ENCODE assay signal across 8 cellular contexts in genomic region chr1:155195201-155196102, GRCh38. TPM values are rescaled to one million over a fixed set of nuclear protein-coding genes. Genes with fewer than 3 reads are reported as not detected.
DNase-seq lines count a peak whose midpoint lies in the region; ATAC-seq and TF ChIP-seq lines count a peak whose summit lies in the region.

No MANE protein-coding gene starts in this region.

- H3K27me3 Mint-ChIP-seq in activated CD8-positive, alpha-beta memory T cell treated with anti-CD3 and anti-CD28 coated beads, Interleukin-2, amount 10 ng/mL, durations not matched to agents 7 days and 5 days, result no peaks in the 10 kb centered on the region
- H3K27me3 Mint-ChIP-seq in activated naive CD8-positive, alpha-beta T cell treated with anti-CD3 and anti-CD28 coated beads, Interleukin-2, amount 10 ng/mL, durations not matched to agents 7 days and 5 days, result no peaks in the 10 kb centered on the region

- peak overlapping the region; percentile 97 for H3K27ac ChIP-seq in iPS-20b (ENCODE audit: low read length)
- H3K27ac ChIP-seq in tibial artery, result peak overlapping the region; percentile 82 to 83

- H3K36me3 ChIP-seq in iPS-20b (ENCODE audit: insufficient read depth, low read depth, low read length), result peaks cover 48% of the 10 kb centered on the region
- peaks cover 0 to 27% (median 18%) of the 10 kb centered on the region in 3 donors for H3K36me3 ChIP-seq in tibial artery

- TF ChIP-seq CTCF in tibial artery (IDR thresholded peaks at IDR 0.05), result no peak

- intact Hi-C loops in tibial artery (cut with DNase I; ENCODE audit: low total_unique reads), result no loop called here

- peak overlapping the region; percentile 99 for H3K9ac ChIP-seq in iPS-20b (ENCODE audit: low read depth, low read length)

- ATAC-seq in activated CD8-positive, alpha-beta memory T cell treated with anti-CD3 and anti-CD28 coated beads, Interleukin-2, amount 10 ng/mL, durations not matched to agents 7 days and 5 days, result no peak
- ATAC-seq in activated naive CD8-positive, alpha-beta T cell treated with anti-CD3 and anti-CD28 coated beads, Interleukin-2, amount 10 ng/mL, durations not matched to agents 7 days and 5 days (ENCODE audit: low read depth), result no peak
- ATAC-seq in HG03439 (IDR thresholded peaks at IDR 0.05; ENCODE audit: unreplicated experiment), result no peak

- H3K4me3 Mint-ChIP-seq in activated CD8-positive, alpha-beta memory T cell treated with anti-CD3 and anti-CD28 coated beads, Interleukin-2, amount 10 ng/mL, durations not matched to agents 7 days and 5 days, result peak overlapping the region; percentile 61
- H3K4me3 Mint-ChIP-seq in activated naive CD8-positive, alpha-beta T cell treated with anti-CD3 and anti-CD28 coated beads, Interleukin-2, amount 10 ng/mL, durations not matched to agents 7 days and 5 days, result peak overlapping the region; percentile 73

- H3K4me1 ChIP-seq in iPS-20b (ENCODE audit: insufficient read depth, low read length) (peaks cover 19% of the 10 kb centered on the region), tibial artery (peaks cover 0 to 36% (median 28%) of the 10 kb centered on the region in 4 donors)

- peak overlapping the region; percentile 71 for H3K27ac Mint-ChIP-seq in activated CD8-positive, alpha-beta memory T cell treated with anti-CD3 and anti-CD28 coated beads, Interleukin-2, amount 10 ng/mL, durations not matched to agents 7 days and 5 days
- H3K27ac Mint-ChIP-seq in activated naive CD8-positive, alpha-beta T cell treated with anti-CD3 and anti-CD28 coated beads, Interleukin-2, amount 10 ng/mL, durations not matched to agents 7 days and 5 days, result peak overlapping the region; percentile 74

- H3K36me3 Mint-ChIP-seq in activated CD8-positive, alpha-beta memory T cell treated with anti-CD3 and anti-CD28 coated beads, Interleukin-2, amount 10 ng/mL, durations not matched to agents 7 days and 5 days, result no peaks in the 10 kb centered on the region
- H3K36me3 Mint-ChIP-seq in activated naive CD8-positive, alpha-beta T cell treated with anti-CD3 and anti-CD28 coated beads, Interleukin-2, amount 10 ng/mL, durations not matched to agents 7 days and 5 days, result no peaks in the 10 kb centered on the region

- H3K9me3 ChIP-seq in iPS-20b (ENCODE audit: insufficient read depth, low read depth, low read length) (no peaks in the 10 kb centered on the region), tibial artery (no peaks in the 10 kb centered on the region)

- H3K4me3 ChIP-seq in iPS-20b (ENCODE audit: low read length) (peak overlapping the region; percentile 99), tibial artery (peak overlapping the region; percentile 54 to 77)

- POLR2A ChIA-PET in activated naive CD8-positive, alpha-beta T cell treated with anti-CD3 and anti-CD28 coated beads, Interleukin-2, amount 10 ng/mL, durations not matched to agents 7 days and 5 days (lab: Charles Lee), result interaction anchor here (0.6 to 3.5 kb wide), 13 partner anchors 8 to 862 kb away, joined by 3 to 78 read pairs (median 9); partner anchors contain the start of genes KRTCAP2, MTX1, SCAMP3 and THBS3

- DNase-seq in activated CD8-positive, alpha-beta memory T cell treated with anti-CD3 and anti-CD28 coated beads, Interleukin-2, amount 10 ng/mL, durations not matched to agents 7 days and 5 days, result no peak
- DNase-seq in activated CD8-positive, alpha-beta memory T cell treated with anti-CD3 and anti-CD28 coated beads, Interleukin-2, amount 50 U/mL, for 4 hours, result no peak
- no peak for DNase-seq in activated naive CD8-positive, alpha-beta T cell treated with anti-CD3 and anti-CD28 coated beads, Interleukin-2, amount 10 ng/mL, durations not matched to agents 7 days and 5 days
- no peak for DNase-seq in tibial artery
- DNase-seq in stimulated activated CD8-positive, alpha-beta memory T cell treated with anti-CD3 and anti-CD28 coated beads, Interleukin-4, amount 100 ng/mL, for 48 hours, result no peak
- DNase-seq in OCI-M1 (lab: John Stamatoyannopoulos, UW), result no peak

- CTCF ChIA-PET in activated CD8-positive, alpha-beta memory T cell treated with anti-CD3 and anti-CD28 coated beads, Interleukin-2, amount 10 ng/mL, durations not matched to agents 7 days and 5 days (lab: Charles Lee), result interaction anchor here (0.8 to 6.5 kb wide), 14 partner anchors 7 to 145 kb away, joined by 3 to 117 read pairs (median 6); partner anchors contain the start of genes ADAM15, KRTCAP2, MTX1 and THBS3

- H3K27me3 ChIP-seq in iPS-20b (ENCODE audit: insufficient read depth, low read length) (no peaks in the 10 kb centered on the region), tibial artery (no peaks in the 10 kb centered on the region)

- peaks cover 29% of the 10 kb centered on the region for H3K4me1 Mint-ChIP-seq in activated CD8-positive, alpha-beta memory T cell treated with anti-CD3 and anti-CD28 coated beads, Interleukin-2, amount 10 ng/mL, durations not matched to agents 7 days and 5 days
- H3K4me1 Mint-ChIP-seq in activated naive CD8-positive, alpha-beta T cell treated with anti-CD3 and anti-CD28 coated beads, Interleukin-2, amount 10 ng/mL, durations not matched to agents 7 days and 5 days, result peaks cover 27% of the 10 kb centered on the region

- no peaks in the 10 kb centered on the region for H3K9me3 Mint-ChIP-seq in activated CD8-positive, alpha-beta memory T cell treated with anti-CD3 and anti-CD28 coated beads, Interleukin-2, amount 10 ng/mL, durations not matched to agents 7 days and 5 days (ENCODE audit: low read depth)
- no peaks in the 10 kb centered on the region for H3K9me3 Mint-ChIP-seq in activated naive CD8-positive, alpha-beta T cell treated with anti-CD3 and anti-CD28 coated beads, Interleukin-2, amount 10 ng/mL, durations not matched to agents 7 days and 5 days

RNA-seq across cellular contexts. Expression of gene THBS3, which starts 12.2 kb away (rescaled TPM):
- 10 to 100 TPM; 14.3 to 23.5 TPM for total RNA-seq in activated CD8-positive, alpha-beta memory T cell treated with anti-CD3 and anti-CD28 coated beads, Interleukin-2, amount 10 ng/mL, durations not matched to agents 7 days and 5 days
- total RNA-seq in activated naive CD8-positive, alpha-beta T cell treated with anti-CD3 and anti-CD28 coated beads, Interleukin-2, amount 10 ng/mL, durations not matched to agents 7 days and 5 days, result 10 to 100 TPM; 25.1 to 26.3 TPM

RNA-seq across cellular contexts. Expression of gene MTX1, which starts 13.0 kb away (rescaled TPM):
- total RNA-seq in activated CD8-positive, alpha-beta memory T cell treated with anti-CD3 and anti-CD28 coated beads, Interleukin-2, amount 10 ng/mL, durations not matched to agents 7 days and 5 days, result 10 to 100 TPM; 39.0 to 48.6 TPM
- total RNA-seq in activated naive CD8-positive, alpha-beta T cell treated with anti-CD3 and anti-CD28 coated beads, Interleukin-2, amount 10 ng/mL, durations not matched to agents 7 days and 5 days, result 10 to 100 TPM; 31.5 to 31.7 TPM

RNA-seq across cellular contexts. Expression of gene TRIM46, which starts 21.8 kb away (rescaled TPM):
- 10 to 100 TPM; 11.2 to 16.1 TPM for total RNA-seq in activated CD8-positive, alpha-beta memory T cell treated with anti-CD3 and anti-CD28 coated beads, Interleukin-2, amount 10 ng/mL, durations not matched to agents 7 days and 5 days
- 10 to 100 TPM; 12.4 to 13.4 TPM for total RNA-seq in activated naive CD8-positive, alpha-beta T cell treated with anti-CD3 and anti-CD28 coated beads, Interleukin-2, amount 10 ng/mL, durations not matched to agents 7 days and 5 days

RNA-seq across cellular contexts. Expression of gene KRTCAP2, which starts 22.3 kb away (rescaled TPM):
- 100 to 1,000 TPM; 166 to 177 TPM for total RNA-seq in activated CD8-positive, alpha-beta memory T cell treated with anti-CD3 and anti-CD28 coated beads, Interleukin-2, amount 10 ng/mL, durations not matched to agents 7 days and 5 days
- total RNA-seq in activated naive CD8-positive, alpha-beta T cell treated with anti-CD3 and anti-CD28 coated beads, Interleukin-2, amount 10 ng/mL, durations not matched to agents 7 days and 5 days, result 100 to 1,000 TPM; 146 to 170 TPM

RNA-seq across cellular contexts. Expression of gene DPM3, which starts 55.1 kb away (rescaled TPM):
- total RNA-seq in activated CD8-positive, alpha-beta memory T cell treated with anti-CD3 and anti-CD28 coated beads, Interleukin-2, amount 10 ng/mL, durations not matched to agents 7 days and 5 days, result 10 to 100 TPM; 54.2 to 57.0 TPM
- 10 to 100 TPM; 60.0 to 71.1 TPM for total RNA-seq in activated naive CD8-positive, alpha-beta T cell treated with anti-CD3 and anti-CD28 coated beads, Interleukin-2, amount 10 ng/mL, durations not matched to agents 7 days and 5 days
